In genomic region chr1:57293214-57293613, GRCh38 we compare ENCODE assay signal across 15 cellular contexts.
DNase-seq lines count a peak whose midpoint lies in the region; ATAC-seq, FAIRE-seq and TF ChIP-seq lines count a peak whose summit lies in the region.
"Had no signal": no experiment of that assay in that cellular context is flagged by ENCODE, and none has a peak within 500 bp of the region (broad histone marks: within the 10 kb centered on the region; RNA-seq: fewer than 3 reads in every experiment).

No MANE protein-coding gene starts in this region.

- H3K23me2 ChIP-seq in H1 (ENCODE audit: low read depth, low read length), result no peaks in the 10 kb centered on the region; the same call in 1 of the 2 replicates

- no peak overlapping the region for H2AK5ac ChIP-seq in H1 (ENCODE audit: low read depth, low read length)

- no peak overlapping the region for H3K56ac ChIP-seq in H1 (replicated peaks; ENCODE audit: insufficient read length, low read depth, low read length)

- H3K9me3 ChIP-seq in OCI-LY7 (ENCODE audit: low read length) (no peaks in the 10 kb centered on the region), H1 (ENCODE audit: insufficient read depth in 2 of 2, low read depth in 1 of 2, low read length in 1 of 2) (no peaks in the 10 kb centered on the region)
- H3K9me3 ChIP-seq: HAP-1 had no signal

- H2AFZ ChIP-seq in OCI-LY7 (ENCODE audit: low read length), result no peak overlapping the region
- no peak overlapping the region for H2AFZ ChIP-seq in H1 (ENCODE audit: low read length)

- no peak overlapping the region for H3K14ac ChIP-seq in H1 (ENCODE audit: insufficient read length)

- no peak overlapping the region for H3K4ac ChIP-seq in H1 (replicated peaks; ENCODE audit: insufficient read length, low read depth, low read length)

- no peak overlapping the region for H3K27ac ChIP-seq in 22Rv1
- H3K27ac ChIP-seq in C4-2B, result no peak overlapping the region
- H3K27ac ChIP-seq in OCI-LY7 (ENCODE audit: low read depth, low read length, poor library complexity, severe bottlenecking), result no peak overlapping the region
- H3K27ac ChIP-seq in H1 (ENCODE audit: low read depth, low read length), result no peak overlapping the region

- TF ChIP-seq EP300 in H1 (IDR thresholded peaks at IDR 0.05; ENCODE audit: borderline replicate concordance in 1 of 2, low read depth in 2 of 2, low read length in 2 of 2), result no peak

- no peak overlapping the region for H2BK120ac ChIP-seq in H1 (replicated peaks; ENCODE audit: low read depth, low read length)

- no peaks in the 10 kb centered on the region for H3K36me3 ChIP-seq in OCI-LY7 (ENCODE audit: insufficient read depth, low read length)
- no peaks in the 10 kb centered on the region for H3K36me3 ChIP-seq in H1 (ENCODE audit: control insufficient read depth in 2 of 4, insufficient read depth in 4 of 4, low read length in 3 of 4)
- H3K36me3 ChIP-seq: HAP-1 had no signal

- H3K36me3 Mint-ChIP-seq in T-cell, result peaks cover 6% of the 10 kb centered on the region
- H3K36me3 Mint-ChIP-seq: CD14-positive monocyte had no signal

- H2BK5ac ChIP-seq in H1 (ENCODE audit: low read depth, low read length), result no peak overlapping the region

- TF ChIP-seq RAD21 in H1 (IDR thresholded peaks at IDR 0.05 in 1 of 2, conservative IDR thresholded peaks at IDR 0.05 in 1 of 2; ENCODE audit: low read depth in 2 of 2, low read length in 2 of 2), result no peak

- DNase-seq in OCI-LY7 (ENCODE audit: low spot score) (no peak), H1 (ENCODE audit: low read depth in 1 of 2, low spot score in 2 of 2) (no peak), SW 1271 (lab: John Stamatoyannopoulos, UW) (no peak), T-cell (no peak), NCI-H82 treated with DMSO at 0.1 percent for 48 hours (lab: John Stamatoyannopoulos, UW; ENCODE audit: unreplicated experiment) (no peak)
- DNase-seq: ACHN; AML-193; CD4-positive, alpha-beta memory T cell; DMS79 treated with DMSO at 0.1 percent for 48 hours; GF-D8; GOT3 had no signal

- no TSS peak for BruUV-seq in OCI-LY7 (replicated peaks; lab: Mats Ljungman, UMichigan)

- no peak for TF ChIP-seq POLR2A in H1 (IDR thresholded peaks at IDR 0.05; ENCODE audit: control extremely low read depth in 1 of 2, low read depth in 2 of 2, low read length in 2 of 2)

- no peak overlapping the region for H4K5ac ChIP-seq in H1 (ENCODE audit: insufficient read length, low read depth, low read length)

- H3K4me1 Mint-ChIP-seq in T-cell, result no peaks in the 10 kb centered on the region
- H3K4me1 Mint-ChIP-seq: CD14-positive monocyte; CD4-positive, alpha-beta memory T cell had no signal

- no peak overlapping the region for H2BK15ac ChIP-seq in H1 (ENCODE audit: low read length)

- H3K4me1 ChIP-seq in OCI-LY7 (ENCODE audit: insufficient read depth, low read length, poor library complexity, severe bottlenecking), result no peaks in the 10 kb centered on the region
- no peaks in the 10 kb centered on the region for H3K4me1 ChIP-seq in H1 (replicated peaks in 1 of 4; ENCODE audit: control insufficient read depth in 3 of 4, insufficient read depth in 4 of 4, low read length in 3 of 4)
- H3K4me1 ChIP-seq: HAP-1 had no signal

- H3K27me3 ChIP-seq in H1 (replicated peaks in 1 of 4; ENCODE audit: control insufficient read depth in 3 of 4, extremely low read depth in 1 of 4, insufficient read depth in 3 of 4, low read length in 3 of 4), result no peaks in the 10 kb centered on the region

- TF ChIP-seq CTCF in 22Rv1 (IDR thresholded peaks at IDR 0.05), result 0 out of 2 replicates have a peak, but pooled peaks have one; percentile 21
- peak; percentile 17 for TF ChIP-seq CTCF in C4-2B (conservative IDR thresholded peaks at IDR 0.05)
- TF ChIP-seq CTCF in OCI-LY7 (conservative IDR thresholded peaks at IDR 0.05; ENCODE audit: low read length), result peak; percentile 40; the same call in 1 of the 2 replicates
- peak in 1 of 3 experiments; percentile 16; a peak in 1 of 4 replicates for TF ChIP-seq CTCF in H1 (IDR thresholded peaks at IDR 0.05; ENCODE audit: control extremely low read depth in 1 of 3, insufficient read depth in 1 of 3, low read depth in 1 of 3, low read length in 3 of 3)

- no peak overlapping the region for H3K18ac ChIP-seq in H1 (ENCODE audit: extremely low read depth, low read length)

- no peak overlapping the region for H3K4me3 Mint-ChIP-seq in T-cell
- H3K4me3 Mint-ChIP-seq: CD14-positive monocyte; CD4-positive, alpha-beta memory T cell had no signal

- H3K4me2 ChIP-seq in OCI-LY7 (ENCODE audit: low read length) (no peak overlapping the region), H1 (ENCODE audit: insufficient read depth in 1 of 2, low read depth in 2 of 2, low read length in 2 of 2) (no peak overlapping the region)

- H4K91ac ChIP-seq in H1 (replicated peaks; ENCODE audit: insufficient read length, low read length), result no peak overlapping the region

- H2BK12ac ChIP-seq in H1 (ENCODE audit: low read depth, low read length), result no peak overlapping the region

- H2BK20ac ChIP-seq in H1 (ENCODE audit: low read length), result no peak overlapping the region

- H3K4me3 ChIP-seq in OCI-LY7 (ENCODE audit: low read depth, low read length, poor library complexity, severe bottlenecking), result no peak overlapping the region
- no peak overlapping the region for H3K4me3 ChIP-seq in H1 (ENCODE audit: extremely low read depth in 1 of 4, insufficient read depth in 2 of 4, low read depth in 3 of 4, low read length in 4 of 4)
- H3K4me3 ChIP-seq: HAP-1 had no signal

- H3K9me2 ChIP-seq in OCI-LY7 (ENCODE audit: insufficient read depth, low read length), result no peaks in the 10 kb centered on the region

- H3K79me2 ChIP-seq in OCI-LY7 (ENCODE audit: insufficient read depth, low read depth, low read length) (no peaks in the 10 kb centered on the region), H1 (ENCODE audit: control insufficient read depth in 1 of 2, insufficient read depth in 2 of 2, low read length in 2 of 2) (no peaks in the 10 kb centered on the region)

- no peaks in the 10 kb centered on the region for H3K79me1 ChIP-seq in H1 (ENCODE audit: low read depth, low read length)

- H3K23ac ChIP-seq in H1 (ENCODE audit: insufficient read length), result no peak overlapping the region

- no peak for FAIRE-seq in H1 (lab: Jason Lieb, UNC)

- peaks cover 5 to 10% of the 10 kb centered on the region in 2 donors for H3K27me3 Mint-ChIP-seq in T-cell

- no peak overlapping the region for H3K27ac Mint-ChIP-seq in T-cell
- H3K27ac Mint-ChIP-seq: CD14-positive monocyte; CD4-positive, alpha-beta memory T cell had no signal

- 85% methylated on average over 3 of the region's 3 CpGs; no CpG with 5 or more reads in 1 of the 2 experiments for WGBS in H1 (ENCODE audit: extremely low coverage in 1 of 2, insufficient coverage in 1 of 2, insufficient read length in 1 of 2, insufficient replicate concordance in 2 of 2, low coverage in 1 of 2, low lambda C conversion rate in 2 of 2, missing lambda C conversion rate in 1 of 2), 2 experiments

- H3K9ac ChIP-seq in H1 (replicated peaks in 1 of 4; ENCODE audit: extremely low read depth in 1 of 4, low read depth in 3 of 4, low read length in 3 of 4), result no peak overlapping the region

- CTCF ChIA-PET in OCI-LY7 (lab: Charles Lee; ENCODE audit: unreplicated experiment), result no interaction called here
- CTCF ChIA-PET in H1 (lab: Charles Lee; ENCODE audit: partially characterized antibody), result interaction anchor here (0.5 to 1.0 kb wide), 2 partner anchors 23 to 578 kb away, joined by 3 read pairs; no protein-coding TSS in a partner anchor
- CTCF ChIA-PET in T-cell (lab: Charles Lee), result no interaction called here

- POLR2A ChIA-PET in OCI-LY7 (lab: Charles Lee) (interaction anchor here (0.6 to 0.8 kb wide), 2 partner anchors 15 to 31 kb away, joined by 3 read pairs; no protein-coding TSS in a partner anchor), H1 (lab: Charles Lee; ENCODE audit: partially characterized antibody) (interaction anchor here (1.2 kb wide), 1 partner anchor 18 kb away, joined by 4 read pairs; no protein-coding TSS in a partner anchor), T-cell (lab: Charles Lee) (no interaction called here)

- H4K20me1 ChIP-seq in OCI-LY7 (ENCODE audit: insufficient read depth, low read length) (no peaks in the 10 kb centered on the region), H1 (replicated peaks in 1 of 2; ENCODE audit: control insufficient read depth in 1 of 2, insufficient read depth in 2 of 2, low read length in 2 of 2) (no peaks in the 10 kb centered on the region)

- no peaks in the 10 kb centered on the region for H3K9me3 Mint-ChIP-seq in T-cell
- H3K9me3 Mint-ChIP-seq: CD14-positive monocyte; CD4-positive, alpha-beta memory T cell had no signal

- no peak overlapping the region for H4K8ac ChIP-seq in H1 (ENCODE audit: extremely low read depth, insufficient read depth, low read length)

- intact Hi-C loops in OCI-LY7 (cut with micrococcal nuclease; ENCODE audit: unreplicated experiment), result no loop called here

- no peak for ATAC-seq in T-cell (replicated peaks in 1 of 4)

TF ChIP-seq in H1, 55 proteins besides CTCF, POLR2A, EP300 and RAD21:
- TF ChIP-seq TEAD4 (IDR thresholded peaks at IDR 0.05; ENCODE audit: low read depth, low read length) (no peak), KDM1A (IDR thresholded peaks at IDR 0.05; ENCODE audit: borderline replicate concordance, low read length) (peak; percentile 82; the same call in 1 of the 2 replicates), RNF2 (IDR thresholded peaks at IDR 0.05; ENCODE audit: borderline replicate concordance, low read depth, low read length, missing control alignments, poor library complexity, severe bottlenecking) (no peak)

Comparison
In these comparisons a context has a peak if more than half of its experiments do, and no peak if none do; other contexts are left out.
1. POLR2A ChIA-PET loops: an anchor here in OCI-LY7 (0.6 to 0.8 kb wide) and H1 (1.2 kb wide); none called in T-cell.